ENCODE assay signal across 20 cellular contexts in genomic region chr11:126484266-126484665, GRCh38.
DNase-seq lines count a peak whose midpoint lies in the region; TF ChIP-seq lines count a peak whose summit lies in the region.
"Had no signal": no experiment of that assay in that cellular context is flagged by ENCODE, and none has a peak within 500 bp of the region (broad histone marks: within the 10 kb centered on the region; RNA-seq: fewer than 3 reads in every experiment).

No MANE protein-coding gene starts in this region.

- H3K4me3 ChIP-seq in breast epithelium (no peak overlapping the region), prostate gland (no peak overlapping the region)
- no peak overlapping the region for H3K4me3 ChIP-seq in CD8-positive, alpha-beta memory T cell (ENCODE audit: low read length)
- H3K4me3 ChIP-seq: colonic mucosa, esophagus squamous epithelium, lower lobe of right lung, neural progenitor cell, PC-9, suprapubic skin had no signal

- H3K36me3 Mint-ChIP-seq in MCF 10A (ENCODE audit: insufficient read depth, unreplicated experiment) = no peaks in the 10 kb centered on the region
- H3K36me3 Mint-ChIP-seq in CD8-positive, alpha-beta memory T cell = no peaks in the 10 kb centered on the region
- H3K36me3 Mint-ChIP-seq: activated naive CD4-positive, alpha-beta T cell treated with anti-CD3 and anti-CD28 coated beads, Interleukin-2, amount 50 U/mL, for 72 hours; neural progenitor cell; T-cell had no signal

- BruUV-seq in MCF 10A (replicated peaks; lab: Mats Ljungman, UMichigan) = no TSS peak

- peaks cover 7% of the 10 kb centered on the region for H3K4me1 Mint-ChIP-seq in MCF 10A (ENCODE audit: insufficient read depth, unreplicated experiment)
- peaks cover 5 to 8% (median 7%) of the 10 kb centered on the region in 3 donors for H3K4me1 Mint-ChIP-seq in CD8-positive, alpha-beta memory T cell

- no peak for TF ChIP-seq CTCF in MCF 10A (IDR thresholded peaks at IDR 0.05; ENCODE audit: unreplicated experiment)
- no peak for TF ChIP-seq CTCF in breast epithelium (IDR thresholded peaks at IDR 0.05)
- TF ChIP-seq CTCF in prostate gland (IDR thresholded peaks at IDR 0.05) = no peak

- H3K9me3 Mint-ChIP-seq in MCF 10A (ENCODE audit: unreplicated experiment) = no peaks in the 10 kb centered on the region
- no peaks in the 10 kb centered on the region for H3K9me3 Mint-ChIP-seq in CD8-positive, alpha-beta memory T cell
- H3K9me3 Mint-ChIP-seq: activated naive CD4-positive, alpha-beta T cell treated with anti-CD3 and anti-CD28 coated beads, Interleukin-2, amount 50 U/mL, for 72 hours; neural progenitor cell; T-cell had no signal

- H3K4me3 Mint-ChIP-seq in MCF 10A (ENCODE audit: unreplicated experiment) = no peak overlapping the region
- no peak overlapping the region for H3K4me3 Mint-ChIP-seq in CD8-positive, alpha-beta memory T cell
- H3K4me3 Mint-ChIP-seq: neural progenitor cell, T-cell had no signal

- H3K27ac ChIP-seq in breast epithelium = no peak overlapping the region
- no peak overlapping the region for H3K27ac ChIP-seq in CD8-positive, alpha-beta memory T cell (ENCODE audit: low read depth, low read length)
- no peak overlapping the region for H3K27ac ChIP-seq in prostate gland
- H3K27ac ChIP-seq: colonic mucosa, esophagus squamous epithelium, lower lobe of right lung, PC-9, suprapubic skin had no signal

- H3K36me3 ChIP-seq in breast epithelium (no peaks in the 10 kb centered on the region), prostate gland (no peaks in the 10 kb centered on the region)
- no peaks in the 10 kb centered on the region for H3K36me3 ChIP-seq in CD8-positive, alpha-beta memory T cell (ENCODE audit: insufficient read depth, low read length)
- H3K36me3 ChIP-seq: colonic mucosa, esophagus squamous epithelium, lower lobe of right lung, neural progenitor cell, suprapubic skin had no signal

- H3K27me3 ChIP-seq in breast epithelium (no peaks in the 10 kb centered on the region), prostate gland (replicated peaks; ENCODE audit: insufficient read depth) (no peaks in the 10 kb centered on the region)
- no peaks in the 10 kb centered on the region for H3K27me3 ChIP-seq in CD8-positive, alpha-beta memory T cell (ENCODE audit: insufficient read depth, low read length, poor library complexity, severe bottlenecking)
- H3K27me3 ChIP-seq: colonic mucosa, esophagus squamous epithelium, neural progenitor cell, suprapubic skin had no signal

- H3K4me1 ChIP-seq in breast epithelium (no peaks in the 10 kb centered on the region), prostate gland (replicated peaks) (no peaks in the 10 kb centered on the region)
- H3K4me1 ChIP-seq in CD8-positive, alpha-beta memory T cell (ENCODE audit: insufficient read depth, low read length) = peaks cover 5% of the 10 kb centered on the region

- WGBS in prostate gland = 69% methylated on average over 2 of the region's 2 CpGs

- DNase-seq in MCF 10A (ENCODE audit: unreplicated experiment) (peak; percentile 28), breast epithelium (ENCODE audit: low spot score in 2 of 2) (no peak), RPMI7951 (ENCODE audit: low read depth) (peak; percentile 5), fibroblast of peridontal ligament (ENCODE audit: extremely low read depth) (peak; percentile 67), SKM-1 treated with dmso at 0.1 percent for 144 hours (lab: John Stamatoyannopoulos, UW; ENCODE audit: unreplicated experiment) (no peak), prostate gland (ENCODE audit: low spot score) (no peak), mucosa of gallbladder (ENCODE audit: low spot score) (no peak)
- DNase-seq in CD8-positive, alpha-beta memory T cell = no peak
- DNase-seq: ACHN; activated CD4-positive, CD25-positive, alpha-beta regulatory T cell; colonic mucosa; DMS 273 treated with DMSO at 0.1 percent for 48 hours; esophagus squamous epithelium; lower lobe of right lung; small intestine; T-cell had no signal

- TF ChIP-seq POLR2A in breast epithelium (IDR thresholded peaks at IDR 0.05) (no peak), prostate gland (IDR thresholded peaks at IDR 0.05) (no peak)

- CTCF ChIA-PET in MCF 10A (lab: Yijun Ruan, JAX) = interaction anchor here (0.6 to 9.5 kb wide), 6 partner anchors 17 to 1564 kb away, joined by 4 to 297 read pairs (median 5); no protein-coding TSS in a partner anchor
- CTCF ChIA-PET in CD8-positive, alpha-beta memory T cell (lab: Charles Lee) = interaction anchor here (1.1 to 5.0 kb wide), 2 partner anchors 15 to 43 kb away, joined by 3 to 90 read pairs; no protein-coding TSS in a partner anchor

- POLR2A ChIA-PET in MCF 10A (lab: Yijun Ruan, JAX) = no interaction called here
- POLR2A ChIA-PET in CD8-positive, alpha-beta memory T cell (lab: Charles Lee) = no interaction called here

- intact Hi-C loops in MCF 10A (cut with micrococcal nuclease) (loop anchor here (5.0 kb wide), 1 partner anchor 562 kb away; no protein-coding TSS in a partner anchor), breast epithelium (cut with DNase I; ENCODE audit: low total_unique reads) (no loop called here), prostate gland (cut with DNase I) (loop anchor here (5.0 kb wide), 1 partner anchor 42 kb away; no protein-coding TSS in a partner anchor)

- H3K9me3 ChIP-seq in breast epithelium (no peaks in the 10 kb centered on the region), prostate gland (no peaks in the 10 kb centered on the region)
- no peaks in the 10 kb centered on the region for H3K9me3 ChIP-seq in CD8-positive, alpha-beta memory T cell (ENCODE audit: low read length)
- H3K9me3 ChIP-seq: colonic mucosa, esophagus squamous epithelium, lower lobe of right lung, suprapubic skin had no signal

- H3K27me3 Mint-ChIP-seq in MCF 10A (ENCODE audit: insufficient read depth, unreplicated experiment) = no peaks in the 10 kb centered on the region
- H3K27me3 Mint-ChIP-seq in CD8-positive, alpha-beta memory T cell = peaks cover 3 to 13% of the 10 kb centered on the region in 2 donors
- H3K27me3 Mint-ChIP-seq: T-cell had no signal

- H3K27ac Mint-ChIP-seq in MCF 10A (ENCODE audit: low read depth, unreplicated experiment) = no peak overlapping the region
- no peak overlapping the region for H3K27ac Mint-ChIP-seq in CD8-positive, alpha-beta memory T cell
- H3K27ac Mint-ChIP-seq: activated naive CD4-positive, alpha-beta T cell treated with anti-CD3 and anti-CD28 coated beads, Interleukin-2, amount 50 U/mL, for 72 hours; T-cell had no signal

Comparison
In these comparisons a context has a peak if more than half of its experiments do, and no peak if none do; other contexts are left out.
1. DNase-seq: peak in MCF 10A (single experiment), RPMI7951 (single experiment) and fibroblast of peridontal ligament (single experiment); none in breast epithelium (0 of 2), CD8-positive, alpha-beta memory T cell (0 of 5), SKM-1 treated with dmso at 0.1 percent for 144 hours (single experiment), prostate gland (single experiment) and mucosa of gallbladder (single experiment).